In genomic region chr6:11593096-11593495, GRCh38 we compare ENCODE assay signal across 29 cellular contexts.
"Had no signal": no experiment of that assay in that cellular context is flagged by ENCODE, and none has a peak within 500 bp of the region (broad histone marks: within the 10 kb centered on the region; RNA-seq: fewer than 3 reads in every experiment).

No MANE protein-coding gene starts in this region.

- H3K4me1 ChIP-seq: Peyer's patch had no signal

- H3K36me3 ChIP-seq: ascending aorta, cardiac muscle cell, Peyer's patch had no signal

- H3K27me3 ChIP-seq: ascending aorta, cardiac muscle cell, Peyer's patch, SJSA1 had no signal

- DNase-seq: activated CD4-positive, alpha-beta T cell treated with anti-CD3 and anti-CD28 coated beads, Interleukin-2, amount 50 U/mL, for 4 hours; activated CD8-positive, alpha-beta T cell treated with anti-CD3 and anti-CD28 coated beads for 36 hours; activated gamma-delta T cell; activated naive CD4-positive, alpha-beta T cell treated with Interleukin-2 at 50 U/mL for 16 hours; activated naive CD8-positive, alpha-beta T cell treated with anti-CD3 and anti-CD28 coated beads, Interleukin-2, amount 10 ng/mL, durations not matched to agents 7 days and 5 days; activated T-cell treated with anti-CD3 and anti-CD28 coated beads, Interleukin-2, amount 50 U/mL, for 1 hour; activated T-cell treated with anti-CD3 and anti-CD28 coated beads, Interleukin-2, amount 50 U/mL, for 72 hours; amygdala; Karpas-422; NCI-H1105; NCI-H1417 treated with DMSO at 0.1 percent for 48 hours; NCI-H187 treated with DMSO at 0.1 percent for 48 hours; NCI-H2081; NCI-H345; NCI-H748 treated with DMSO at 0.1 percent for 48 hours; NK-92 treated with Interleukin-12 subunit alpha and Interleukin-12 subunit beta, amount 100 ng/mL, for 24 hours; PC-3; Peyer's patch; RPMI8226; SHP77 treated with DMSO at 0.1 percent for 48 hours; SK-N-SH had no signal

- H3K27ac Mint-ChIP-seq: activated CD8-positive, alpha-beta T cell treated with anti-CD3 and anti-CD28 coated beads for 36 hours; activated naive CD4-positive, alpha-beta T cell treated with anti-CD3 and anti-CD28 coated beads, Interleukin-2, amount 50 U/mL, for 24 hours; activated naive CD8-positive, alpha-beta T cell treated with anti-CD3 and anti-CD28 coated beads, Interleukin-2, amount 10 ng/mL, durations not matched to agents 7 days and 5 days; activated T-cell treated with anti-CD3 and anti-CD28 coated beads, Interleukin-2, amount 50 U/mL, for 72 hours; activated T-helper 2 cell treated with anti-CD3 and anti-CD28 coated beads, Interferon-gamma antibody, Interleukin-2, Interleukin-4, amounts not matched to agents 10 μg/mL and 5 μg/mL and 100 μg/mL, durations not matched to agents 14 hours and 24 hours and 36 hours; T-helper 1 cell treated with Interleukin-12 subunit alpha and Interleukin-12 subunit beta and Interleukin-4 antibody, amounts not matched to agents 30 μg/mL and 1 μg/mL, for 36 hours; T-helper 2 cell treated with Interferon-gamma antibody and Interleukin-4, amounts not matched to agents 5 μg/mL and 100 μg/mL, for 36 hours had no signal

- H3K4me2 ChIP-seq: SK-N-SH had no signal

- H3K4me3 ChIP-seq: ascending aorta, cardiac muscle cell, Peyer's patch, SJSA1 had no signal

- H3K9me3 Mint-ChIP-seq: activated CD4-positive, alpha-beta T cell treated with anti-CD3 and anti-CD28 coated beads, Interleukin-2, amount 10 ng/mL, durations not matched to agents 24 days and 14 days; activated CD8-positive, alpha-beta T cell treated with anti-CD3 and anti-CD28 coated beads for 36 hours; activated naive CD4-positive, alpha-beta T cell treated with anti-CD3 and anti-CD28 coated beads, Interleukin-2, amount 50 U/mL, for 24 hours; activated naive CD8-positive, alpha-beta T cell treated with anti-CD3 and anti-CD28 coated beads, Interleukin-2, amount 10 ng/mL, durations not matched to agents 7 days and 5 days; activated T-cell treated with anti-CD3 and anti-CD28 coated beads, Interleukin-2, amount 50 U/mL, for 72 hours; activated T-helper 2 cell treated with anti-CD3 and anti-CD28 coated beads, Interferon-gamma antibody, Interleukin-2, Interleukin-4, amounts not matched to agents 10 μg/mL and 5 μg/mL and 100 μg/mL, durations not matched to agents 14 hours and 24 hours and 36 hours; T-helper 1 cell treated with Interleukin-12 subunit alpha and Interleukin-12 subunit beta and Interleukin-4 antibody, amounts not matched to agents 30 μg/mL and 1 μg/mL, for 36 hours; T-helper 2 cell treated with Interferon-gamma antibody and Interleukin-4, amounts not matched to agents 5 μg/mL and 100 μg/mL, for 36 hours had no signal

- ATAC-seq: activated CD8-positive, alpha-beta T cell treated with anti-CD3 and anti-CD28 coated beads for 36 hours; activated T-cell treated with anti-CD3 and anti-CD28 coated beads, Interleukin-2, amount 50 U/mL, for 72 hours; PC-3 had no signal

- H3K36me3 Mint-ChIP-seq: activated naive CD4-positive, alpha-beta T cell treated with anti-CD3 and anti-CD28 coated beads, Interleukin-2, amount 50 U/mL, for 24 hours; activated naive CD8-positive, alpha-beta T cell treated with anti-CD3 and anti-CD28 coated beads, Interleukin-2, amount 10 ng/mL, durations not matched to agents 7 days and 5 days had no signal

- H3K4me3 Mint-ChIP-seq: activated CD4-positive, alpha-beta T cell treated with anti-CD3 and anti-CD28 coated beads, Interleukin-2, amount 10 ng/mL, durations not matched to agents 24 days and 14 days; activated CD8-positive, alpha-beta T cell treated with anti-CD3 and anti-CD28 coated beads for 36 hours; activated naive CD4-positive, alpha-beta T cell treated with anti-CD3 and anti-CD28 coated beads, Interleukin-2, amount 50 U/mL, for 24 hours; activated naive CD8-positive, alpha-beta T cell treated with anti-CD3 and anti-CD28 coated beads, Interleukin-2, amount 10 ng/mL, durations not matched to agents 7 days and 5 days; activated T-cell treated with anti-CD3 and anti-CD28 coated beads, Interleukin-2, amount 50 U/mL, for 72 hours; T-helper 1 cell treated with Interleukin-12 subunit alpha and Interleukin-12 subunit beta and Interleukin-4 antibody, amounts not matched to agents 30 μg/mL and 1 μg/mL, for 36 hours; T-helper 2 cell treated with Interferon-gamma antibody and Interleukin-4, amounts not matched to agents 5 μg/mL and 100 μg/mL, for 36 hours had no signal

- H3K4me1 Mint-ChIP-seq: activated CD4-positive, alpha-beta T cell treated with anti-CD3 and anti-CD28 coated beads, Interleukin-2, amount 10 ng/mL, durations not matched to agents 24 days and 14 days; activated naive CD4-positive, alpha-beta T cell treated with anti-CD3 and anti-CD28 coated beads, Interleukin-2, amount 50 U/mL, for 24 hours; activated naive CD8-positive, alpha-beta T cell treated with anti-CD3 and anti-CD28 coated beads, Interleukin-2, amount 10 ng/mL, durations not matched to agents 7 days and 5 days had no signal

- H3K9me3 ChIP-seq: ascending aorta, Peyer's patch, SJSA1, SK-N-SH had no signal

- H3K27ac ChIP-seq: ascending aorta, cardiac muscle cell had no signal

- H3K9ac ChIP-seq: SK-N-SH had no signal
